Comparison of ENCODE assay signal across 10 cellular contexts in the genomic region with DNA sequence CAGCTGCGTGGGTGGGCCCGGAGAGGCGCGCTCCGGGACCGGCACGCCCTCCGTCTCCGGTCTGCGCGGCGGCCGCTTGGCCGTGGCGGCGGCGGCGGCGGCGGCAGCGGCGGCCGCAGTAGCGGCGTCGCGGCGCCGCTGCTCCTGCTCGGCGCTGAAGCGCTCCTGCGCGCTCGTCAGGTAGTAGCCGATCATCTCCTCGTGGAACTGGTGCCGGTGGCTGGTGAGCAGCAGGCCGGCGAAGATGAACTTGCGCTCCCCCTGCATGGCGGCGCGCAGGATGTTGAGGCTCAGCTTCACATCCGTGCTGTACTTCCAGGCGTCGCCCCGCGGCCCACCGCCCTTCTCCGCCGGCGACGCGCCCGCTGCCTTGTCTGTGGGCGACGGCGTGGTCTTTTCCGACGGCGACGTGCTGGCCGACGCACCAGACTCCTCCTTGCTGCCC.
DNase-seq lines count a peak whose midpoint lies in the region; ATAC-seq and TF ChIP-seq lines count a peak whose summit lies in the region.
"Had no signal": no experiment of that assay in that cellular context is flagged by ENCODE, and none has a peak within 500 bp of the region (broad histone marks: within the 10 kb centered on the region; RNA-seq: fewer than 3 reads in every experiment).

No MANE protein-coding gene starts in this region.

- CTCF ChIA-PET in CD4-positive, alpha-beta T cell (lab: Charles Lee) = interaction anchor here (1.2 to 1.9 kb wide), 5 partner anchors 11 to 268 kb away, joined by 3 to 9 read pairs (median 4); no protein-coding TSS in a partner anchor
- CTCF ChIA-PET in activated B cell treated with CpG ODN at 0.5 μM for 24 hours (lab: Charles Lee) = interaction anchor here (0.8 to 1.5 kb wide), 5 partner anchors 44 to 269 kb away, joined by 3 to 5 read pairs (median 3); no protein-coding TSS in a partner anchor

- H3K9ac ChIP-seq in neural cell (ENCODE audit: low read length) = no peak overlapping the region

- TF ChIP-seq POLR2A in transverse colon (IDR thresholded peaks at IDR 0.05) = no peak

- H3F3A ChIP-seq in neural cell (ENCODE audit: insufficient read depth, low read length, poor library complexity, severe bottlenecking) = no peaks in the 10 kb centered on the region

- POLR2A ChIA-PET in CD4-positive, alpha-beta T cell (lab: Charles Lee) = interaction anchor here (0.6 to 4.6 kb wide), 23 partner anchors 10 to 277 kb away, joined by 3 to 68 read pairs (median 6); partner anchors contain the start of gene KLF13
- POLR2A ChIA-PET in activated B cell treated with CpG ODN at 0.5 μM for 24 hours (lab: Charles Lee) = interaction anchor here (0.5 to 1.6 kb wide), 4 partner anchors 11 to 268 kb away, joined by 3 to 8 read pairs (median 4); no protein-coding TSS in a partner anchor
- POLR2A ChIA-PET in activated naive CD8-positive, alpha-beta T cell treated with anti-CD3 and anti-CD28 coated beads, Interleukin-2, amount 10 ng/mL, durations not matched to agents 7 days and 5 days (lab: Charles Lee) = interaction anchor here (0.8 to 4.0 kb wide), 11 partner anchors 10 to 216 kb away, joined by 3 to 37 read pairs (median 12); partner anchors contain the start of gene KLF13

- H3K27ac ChIP-seq in CD4-positive, alpha-beta T cell (ENCODE audit: low read depth, low read length) = no peak overlapping the region
- H3K27ac ChIP-seq in neural cell (ENCODE audit: low read length) (no peak overlapping the region), transverse colon (no peak overlapping the region)
- H3K27ac ChIP-seq: ascending aorta had no signal

- H3K9me2 ChIP-seq in neural cell (ENCODE audit: insufficient read depth, low read length) = no peaks in the 10 kb centered on the region

- ATAC-seq in CD4-positive, alpha-beta T cell (ENCODE audit: poor library complexity) = peak; percentile 53
- ATAC-seq in activated B cell treated with CpG ODN at 0.5 μM for 24 hours (ENCODE audit: low read depth) = peak; percentile 11
- ATAC-seq in activated naive CD8-positive, alpha-beta T cell treated with anti-CD3 and anti-CD28 coated beads, Interleukin-2, amount 10 ng/mL, durations not matched to agents 7 days and 5 days (ENCODE audit: low read depth) = peak; percentile 43
- ATAC-seq: K562 had no signal

- peaks cover 9% of the 10 kb centered on the region for H3K36me3 Mint-ChIP-seq in CD4-positive, alpha-beta T cell (ENCODE audit: low read depth)
- no peaks in the 10 kb centered on the region for H3K36me3 Mint-ChIP-seq in activated B cell treated with CpG ODN at 0.5 μM for 24 hours (ENCODE audit: low read depth)
- peaks cover 15% of the 10 kb centered on the region for H3K36me3 Mint-ChIP-seq in activated naive CD8-positive, alpha-beta T cell treated with anti-CD3 and anti-CD28 coated beads, Interleukin-2, amount 10 ng/mL, durations not matched to agents 7 days and 5 days

- no peaks in the 10 kb centered on the region for H4K20me1 ChIP-seq in neural cell (ENCODE audit: insufficient read depth)

- intact Hi-C loops in CD4-positive, alpha-beta T cell (cut with DNase I, micrococcal nuclease) = loop anchor here (2.0 to 10.0 kb wide), 4 partner anchors 89 to 388 kb away; partner anchors contain the start of gene OTUD7A (in 1 of the 2)
- intact Hi-C loops in activated B cell treated with CpG ODN at 0.5 μM for 24 hours (cut with micrococcal nuclease) (loop anchor here (10.0 kb wide), 2 partner anchors 519 to 579 kb away; partner anchors contain the start of gene FAN1), posterior vena cava (cut with DNase I) (loop anchor here (10.0 kb wide), 2 partner anchors 119 to 269 kb away; no protein-coding TSS in a partner anchor), transverse colon (cut with DNase I; ENCODE audit: low total_unique reads) (loop anchor here (5.0 kb wide), 1 partner anchor 112 kb away; no protein-coding TSS in a partner anchor)

- H2AFZ ChIP-seq in neural cell (ENCODE audit: low read depth, low read length) = no peak overlapping the region

- no peak for TF ChIP-seq RAD21 in neural cell (conservative IDR thresholded peaks at IDR 0.05)

- H3K79me2 ChIP-seq in neural cell (replicated peaks; ENCODE audit: insufficient read depth, low read length) = no peaks in the 10 kb centered on the region

- DNase-seq in CD4-positive, alpha-beta T cell = peak; percentile 22 to 56 (median 43)
- DNase-seq in activated B cell treated with CpG ODN at 0.5 μM for 24 hours (no peak), MG63 (no peak), posterior vena cava (ENCODE audit: low spot score) (no peak), glomerular visceral epithelial cell (ENCODE audit: extremely low spot score) (no peak), transverse colon (no peak)
- DNase-seq in activated naive CD8-positive, alpha-beta T cell treated with anti-CD3 and anti-CD28 coated beads, Interleukin-2, amount 10 ng/mL, durations not matched to agents 7 days and 5 days = no peak

- H3K36me3 ChIP-seq in neural cell (ENCODE audit: insufficient read depth, low read length) (peaks cover 11% of the 10 kb centered on the region), MG63 (no peaks in the 10 kb centered on the region), transverse colon (no peaks in the 10 kb centered on the region)
- H3K36me3 ChIP-seq: ascending aorta had no signal

- no peaks in the 10 kb centered on the region for H3K9me3 ChIP-seq in CD4-positive, alpha-beta T cell (ENCODE audit: control insufficient read depth, low read length)
- peaks cover 9% of the 10 kb centered on the region for H3K9me3 ChIP-seq in neural cell (ENCODE audit: low read length)
- H3K9me3 ChIP-seq in MG63 = no peaks in the 10 kb centered on the region
- H3K9me3 ChIP-seq in transverse colon = no peaks in the 10 kb centered on the region
- H3K9me3 ChIP-seq: ascending aorta had no signal

- H3K27me3 Mint-ChIP-seq in CD4-positive, alpha-beta T cell = no peaks in the 10 kb centered on the region
- peaks cover 28% of the 10 kb centered on the region for H3K27me3 Mint-ChIP-seq in activated B cell treated with CpG ODN at 0.5 μM for 24 hours
- no peaks in the 10 kb centered on the region for H3K27me3 Mint-ChIP-seq in activated naive CD8-positive, alpha-beta T cell treated with anti-CD3 and anti-CD28 coated beads, Interleukin-2, amount 10 ng/mL, durations not matched to agents 7 days and 5 days

- no peaks in the 10 kb centered on the region for H3K27me3 ChIP-seq in CD4-positive, alpha-beta T cell (ENCODE audit: control insufficient read depth, insufficient read depth, low read length)
- H3K27me3 ChIP-seq in neural cell (ENCODE audit: insufficient read depth, low read depth, low read length) (peaks cover 63% of the 10 kb centered on the region), MG63 (no peaks in the 10 kb centered on the region), transverse colon (peaks cover 25% of the 10 kb centered on the region)

- no peak overlapping the region for H3K4me2 ChIP-seq in neural cell (ENCODE audit: low read length)

- peak overlapping the region; percentile 81 for H3K27ac Mint-ChIP-seq in CD4-positive, alpha-beta T cell
- no peak overlapping the region for H3K27ac Mint-ChIP-seq in activated B cell treated with CpG ODN at 0.5 μM for 24 hours
- H3K27ac Mint-ChIP-seq in activated naive CD8-positive, alpha-beta T cell treated with anti-CD3 and anti-CD28 coated beads, Interleukin-2, amount 10 ng/mL, durations not matched to agents 7 days and 5 days = peak overlapping the region; percentile 91

- peak overlapping the region; percentile 91 for H3K4me3 Mint-ChIP-seq in CD4-positive, alpha-beta T cell
- peak overlapping the region; percentile 75 for H3K4me3 Mint-ChIP-seq in activated B cell treated with CpG ODN at 0.5 μM for 24 hours
- H3K4me3 Mint-ChIP-seq in activated naive CD8-positive, alpha-beta T cell treated with anti-CD3 and anti-CD28 coated beads, Interleukin-2, amount 10 ng/mL, durations not matched to agents 7 days and 5 days = peak overlapping the region; percentile 89

- no peaks in the 10 kb centered on the region for H3K9me3 Mint-ChIP-seq in CD4-positive, alpha-beta T cell
- H3K9me3 Mint-ChIP-seq in activated B cell treated with CpG ODN at 0.5 μM for 24 hours = no peaks in the 10 kb centered on the region
- H3K9me3 Mint-ChIP-seq in activated naive CD8-positive, alpha-beta T cell treated with anti-CD3 and anti-CD28 coated beads, Interleukin-2, amount 10 ng/mL, durations not matched to agents 7 days and 5 days = no peaks in the 10 kb centered on the region

- TF ChIP-seq CTCF in CD4-positive, alpha-beta T cell (IDR thresholded peaks at IDR 0.05) = no peak
- TF ChIP-seq CTCF in activated B cell treated with CpG ODN at 0.5 μM for 24 hours (IDR thresholded peaks at IDR 0.05) (no peak), neural cell (IDR thresholded peaks at IDR 0.05; ENCODE audit: poor library complexity, severe bottlenecking) (no peak), transverse colon (IDR thresholded peaks at IDR 0.05) (no peak)

- no peak for TF ChIP-seq EP300 in neural cell (conservative IDR thresholded peaks at IDR 0.05; ENCODE audit: poor library complexity, severe bottlenecking)
- no peak for TF ChIP-seq EP300 in transverse colon (IDR thresholded peaks at IDR 0.05; ENCODE audit: low read depth)

- H3K4me1 ChIP-seq in transverse colon = peaks cover 6 to 19% (median 9%) of the 10 kb centered on the region in 4 donors

- 71% methylated on average over 51 of the region's 65 CpGs; no CpG with 5 or more reads in 1 of the 2 donors for WGBS in transverse colon (ENCODE audit: low coverage in 1 of 2), 2 donors

- H3K4me1 Mint-ChIP-seq in CD4-positive, alpha-beta T cell (ENCODE audit: low read depth) = peaks cover 54% of the 10 kb centered on the region
- peaks cover 24% of the 10 kb centered on the region for H3K4me1 Mint-ChIP-seq in activated B cell treated with CpG ODN at 0.5 μM for 24 hours
- peaks cover 54% of the 10 kb centered on the region for H3K4me1 Mint-ChIP-seq in activated naive CD8-positive, alpha-beta T cell treated with anti-CD3 and anti-CD28 coated beads, Interleukin-2, amount 10 ng/mL, durations not matched to agents 7 days and 5 days

- in situ Hi-C loops in transverse colon (cut with MboI; ENCODE audit: low pct_ligation_motif_present in 1 of 4, low pct_unique_long_range_greater_than_20kb in 1 of 4, low sequenced_read_pairs in 3 of 4) = loop anchor here in 1 of 4 donors (10.0 kb wide), 1 partner anchor 149 kb away; no protein-coding TSS in a partner anchor

- H3K4me3 ChIP-seq in neural cell (ENCODE audit: low read length) (peak overlapping the region; percentile 40), MG63 (no peak overlapping the region), transverse colon (no peak overlapping the region)
- H3K4me3 ChIP-seq: K562 had no signal

Comparison
In these comparisons a context has a peak if more than half of its experiments do, and no peak if none do; other contexts are left out.
1. DNase-seq: peak in CD4-positive, alpha-beta T cell (10 of 10); none in activated B cell treated with CpG ODN at 0.5 μM for 24 hours (single experiment), activated naive CD8-positive, alpha-beta T cell treated with anti-CD3 and anti-CD28 coated beads, Interleukin-2, amount 10 ng/mL, durations not matched to agents 7 days and 5 days (single experiment), MG63 (single experiment), posterior vena cava (single experiment), glomerular visceral epithelial cell (single experiment) and transverse colon (single experiment).
2. Peak in every context shown above with its lines, with median percentiles within 50 percentile points of each other: ATAC-seq and H3K4me3 Mint-ChIP-seq.